ENCODE assay signal across 17 cellular contexts in the genomic region with DNA sequence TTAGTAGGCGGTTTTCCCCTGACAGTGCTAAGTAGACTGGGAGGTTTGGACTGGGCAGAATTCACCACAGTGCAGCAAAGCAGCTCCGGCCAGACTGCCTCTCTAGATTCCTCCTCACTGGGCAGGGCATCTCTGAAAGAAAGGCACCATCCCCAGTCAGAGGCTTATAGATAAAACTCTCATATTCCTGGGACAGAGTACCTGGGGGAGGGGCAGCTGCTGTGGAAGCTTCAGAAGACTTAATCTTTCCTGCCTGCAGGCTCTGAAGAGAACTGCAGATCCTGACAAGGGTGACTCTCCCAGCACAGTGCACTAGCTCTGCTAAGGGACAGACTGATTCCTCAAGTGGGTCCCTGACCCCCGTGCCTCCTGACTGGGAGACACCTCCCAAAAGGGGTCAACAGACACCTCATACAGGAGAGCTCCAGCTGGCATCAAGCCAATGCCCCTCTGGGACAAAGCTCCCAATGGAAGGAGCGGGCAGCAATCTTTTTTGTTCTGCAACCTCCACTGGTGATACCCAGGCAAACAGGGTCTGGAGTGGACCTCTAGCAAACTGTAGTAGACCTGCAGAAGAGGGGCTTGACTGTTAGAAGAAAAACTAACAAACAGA.
"Had no signal": no experiment of that assay in that cellular context is flagged by ENCODE, and none has a peak within 500 bp of the region (broad histone marks: within the 10 kb centered on the region; RNA-seq: fewer than 3 reads in every experiment).

No MANE protein-coding gene starts in this region.

- H3K27ac Mint-ChIP-seq: naive thymus-derived CD8-positive, alpha-beta T cell had no signal

- H3K4me3 ChIP-seq: coronary artery, hepatocyte, left lung, lung, ovary, right atrium auricular region, stomach, thoracic aorta, transverse colon had no signal

- H3K36me3 ChIP-seq: left lung, ovary, right atrium auricular region, stomach, thoracic aorta, transverse colon had no signal

- H3K27ac ChIP-seq: coronary artery, hepatocyte, left lung, ovary, right atrium auricular region, stomach, thoracic aorta, transverse colon had no signal

- DNase-seq: effector CD4-positive, alpha-beta T cell; foreskin melanocyte; left lung; naive thymus-derived CD8-positive, alpha-beta T cell; nucleus accumbens; ovary; small intestine; stimulated activated CD4-positive, alpha-beta T cell treated with anti-CD3 and anti-CD28 coated beads, Interleukin-12 subunit alpha, Interleukin-12 subunit beta, amount 100 ng/mL, for 4 hours; stimulated activated naive CD4-positive, alpha-beta T cell; stomach; substantia nigra; transverse colon had no signal

- H3K4me3 Mint-ChIP-seq: naive thymus-derived CD8-positive, alpha-beta T cell had no signal

- ATAC-seq: left lung; naive thymus-derived CD8-positive, alpha-beta T cell had no signal

- H3K9me3 ChIP-seq: ovary, thoracic aorta, transverse colon had no signal

- H3K4me1 ChIP-seq: left lung, right atrium auricular region, stomach, transverse colon had no signal

- H3K27me3 ChIP-seq: hepatocyte, left lung, ovary, right atrium auricular region, stomach, transverse colon had no signal
